1 cellular context compared by ENCODE assay signal in genomic region chr14:105181542-105182295, GRCh38.
TF ChIP-seq lines count a peak whose summit lies in the region.

No MANE protein-coding gene starts in this region.

TF ChIP-seq in H1, 55 proteins besides CTCF, POLR2A, EP300 and RAD21 (continued from another document):
- TF ChIP-seq KDM4A (IDR thresholded peaks at IDR 0.05; ENCODE audit: low read depth, low read length, severe bottlenecking) (no peak), MAX (IDR thresholded peaks at IDR 0.05) (no peak), GABPA (IDR thresholded peaks at IDR 0.05; ENCODE audit: borderline replicate concordance, insufficient read depth, low read length) (no peak), SIX5 (IDR thresholded peaks at IDR 0.05; ENCODE audit: low read depth, low read length) (no peak), JUND (IDR thresholded peaks at IDR 0.05; ENCODE audit: low read length) (no peak), ATF2 (IDR thresholded peaks at IDR 0.05; ENCODE audit: low read length) (no peak)
